ENCODE assay signal across 11 cellular contexts in the genomic region with DNA sequence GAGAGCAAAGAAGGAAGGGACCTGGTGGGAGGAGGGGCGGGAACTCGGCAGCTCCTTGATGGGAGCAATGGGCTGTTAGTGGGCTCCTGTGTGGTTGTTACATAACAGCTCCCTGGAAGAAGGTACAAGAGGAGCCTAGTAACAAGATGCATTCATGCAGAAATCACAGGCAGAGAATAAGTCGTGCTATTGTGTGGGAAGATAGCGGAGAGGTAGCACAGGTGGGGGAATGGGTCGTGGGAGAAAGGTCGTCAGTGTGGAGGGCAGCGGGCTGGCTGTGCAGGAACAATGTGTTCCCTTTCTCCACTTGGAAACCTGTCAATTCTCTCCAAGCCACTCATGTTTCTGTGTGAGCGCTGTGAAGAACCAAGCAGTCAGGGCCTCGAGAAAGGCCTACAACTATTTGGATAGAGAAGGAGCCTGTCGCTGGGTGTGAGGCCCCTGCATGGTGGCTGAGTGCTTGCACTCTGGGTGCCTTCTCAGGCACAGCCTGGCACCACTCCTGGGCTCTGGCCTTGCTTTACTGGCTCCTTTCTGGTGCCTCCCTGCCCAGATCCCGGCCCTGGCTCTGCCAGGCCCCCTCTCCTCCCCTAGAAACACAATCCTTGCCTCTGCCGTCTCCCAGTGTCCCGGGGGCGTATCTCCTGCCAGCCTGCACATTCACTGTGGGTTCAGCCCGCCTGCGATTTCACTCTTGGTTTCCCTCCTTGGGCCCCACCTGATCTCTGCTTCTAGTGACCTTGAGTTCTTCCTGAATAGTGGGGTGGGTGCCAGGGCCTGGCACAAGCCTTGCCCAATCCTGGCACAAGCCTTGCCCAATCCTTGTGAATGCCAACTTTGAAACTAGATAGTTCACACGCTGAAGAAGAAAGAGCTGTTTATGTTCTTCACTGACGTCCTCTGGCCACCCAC. TPM values are rescaled to one million over a fixed set of nuclear protein-coding genes. Genes with fewer than 3 reads are reported as not detected.
DNase-seq lines count a peak whose midpoint lies in the region; ATAC-seq and TF ChIP-seq lines count a peak whose summit lies in the region.
"Had no signal": no experiment of that assay in that cellular context is flagged by ENCODE, and none has a peak within 500 bp of the region (broad histone marks: within the 10 kb centered on the region; RNA-seq: fewer than 3 reads in every experiment).

No MANE protein-coding gene starts in this region.

- no peaks in the 10 kb centered on the region for H3K36me3 ChIP-seq in neural cell (ENCODE audit: insufficient read depth, low read length)
- no peaks in the 10 kb centered on the region for H3K36me3 ChIP-seq in thyroid gland

- no peaks in the 10 kb centered on the region for H4K20me1 ChIP-seq in neural cell (ENCODE audit: insufficient read depth)

- H3K4me3 ChIP-seq in neural cell (ENCODE audit: low read length) (no peak overlapping the region), thyroid gland (replicated peaks in 1 of 3) (no peak overlapping the region)

- peaks cover 55 to 66% of the 10 kb centered on the region in 2 donors for H3K4me1 ChIP-seq in thyroid gland

- intact Hi-C loops in head of caudate nucleus (cut with DNase I) (no loop called here), thyroid gland (cut with DNase I) (no loop called here)

- no peaks in the 10 kb centered on the region for H3K9me3 ChIP-seq in neural cell (ENCODE audit: low read length)
- no peaks in the 10 kb centered on the region for H3K9me3 ChIP-seq in thyroid gland

- DNase-seq in WTC11 (ENCODE audit: low spot score) = no peak
- peak; percentile 52 to 91 (median 77) for DNase-seq in head of caudate nucleus
- DNase-seq in thyroid gland = peak; percentile 98 to 99
- no peak for DNase-seq in GM19240 (ENCODE audit: insufficient read length, low spot score)
- no peak for DNase-seq in effector memory CD8-positive, alpha-beta T cell
- DNase-seq: activated naive CD4-positive, alpha-beta T cell treated with anti-CD3 and anti-CD28 coated beads, Interleukin-2, amount 10 ng/mL, durations not matched to agents 7 days and 5 days; PC-3 had no signal

- H3K27me3 Mint-ChIP-seq in WTC11 (ENCODE audit: low read depth) = no peaks in the 10 kb centered on the region
- peaks cover 12 to 44% of the 10 kb centered on the region in 2 donors for H3K27me3 Mint-ChIP-seq in effector memory CD8-positive, alpha-beta T cell

- H3K9me3 Mint-ChIP-seq in WTC11 = no peaks in the 10 kb centered on the region
- no peaks in the 10 kb centered on the region for H3K9me3 Mint-ChIP-seq in effector memory CD8-positive, alpha-beta T cell
- H3K9me3 Mint-ChIP-seq: activated naive CD4-positive, alpha-beta T cell treated with anti-CD3 and anti-CD28 coated beads, Interleukin-2, amount 10 ng/mL, durations not matched to agents 7 days and 5 days had no signal

- H3K27ac Mint-ChIP-seq in WTC11 = no peak overlapping the region
- H3K27ac Mint-ChIP-seq in effector memory CD8-positive, alpha-beta T cell = no peak overlapping the region
- H3K27ac Mint-ChIP-seq: activated naive CD4-positive, alpha-beta T cell treated with anti-CD3 and anti-CD28 coated beads, Interleukin-2, amount 10 ng/mL, durations not matched to agents 7 days and 5 days had no signal

- no peaks in the 10 kb centered on the region for H3K9me2 ChIP-seq in neural cell (ENCODE audit: insufficient read depth, low read length)

- CTCF ChIA-PET in WTC11 (lab: Charles Lee) = interaction anchor here (0.6 to 3.2 kb wide), 4 partner anchors 9 to 212 kb away, joined by 3 to 24 read pairs (median 4); no protein-coding TSS in a partner anchor

- peaks cover 22% of the 10 kb centered on the region for H3K4me1 Mint-ChIP-seq in WTC11
- no peaks in the 10 kb centered on the region for H3K4me1 Mint-ChIP-seq in effector memory CD8-positive, alpha-beta T cell (ENCODE audit: low read depth in 2 of 2)
- H3K4me1 Mint-ChIP-seq: activated naive CD4-positive, alpha-beta T cell treated with anti-CD3 and anti-CD28 coated beads, Interleukin-2, amount 10 ng/mL, durations not matched to agents 7 days and 5 days had no signal

- no peaks in the 10 kb centered on the region for H3F3A ChIP-seq in neural cell (ENCODE audit: insufficient read depth, low read length, poor library complexity, severe bottlenecking)

- H3K27me3 ChIP-seq in neural cell (ENCODE audit: insufficient read depth, low read depth, low read length) (no peaks in the 10 kb centered on the region), thyroid gland (no peaks in the 10 kb centered on the region)

- 31 to 39% methylated on average over 18 of the region's 18 CpGs for WGBS in thyroid gland, 2 donors

- H3K4me3 Mint-ChIP-seq in WTC11 = no peak overlapping the region
- H3K4me3 Mint-ChIP-seq in effector memory CD8-positive, alpha-beta T cell = no peak overlapping the region
- H3K4me3 Mint-ChIP-seq: activated naive CD4-positive, alpha-beta T cell treated with anti-CD3 and anti-CD28 coated beads, Interleukin-2, amount 10 ng/mL, durations not matched to agents 7 days and 5 days had no signal

- H3K79me2 ChIP-seq in neural cell (replicated peaks; ENCODE audit: insufficient read depth, low read length) = no peaks in the 10 kb centered on the region

- TF ChIP-seq CTCF in WTC11 (IDR thresholded peaks at IDR 0.05) (no peak), neural cell (IDR thresholded peaks at IDR 0.05; ENCODE audit: poor library complexity, severe bottlenecking) (no peak), thyroid gland (IDR thresholded peaks at IDR 0.05) (no peak)

- H3K9ac ChIP-seq in neural cell (ENCODE audit: low read length) = no peak overlapping the region
- H3K9ac ChIP-seq: KMS-11 had no signal

- no peak overlapping the region for H3K4me2 ChIP-seq in neural cell (ENCODE audit: low read length)
- H3K4me2 ChIP-seq: KMS-11 had no signal

- no peaks in the 10 kb centered on the region for H3K36me3 Mint-ChIP-seq in WTC11
- H3K36me3 Mint-ChIP-seq in effector memory CD8-positive, alpha-beta T cell (ENCODE audit: insufficient read depth) = no peaks in the 10 kb centered on the region
- H3K36me3 Mint-ChIP-seq: activated naive CD4-positive, alpha-beta T cell treated with anti-CD3 and anti-CD28 coated beads, Interleukin-2, amount 10 ng/mL, durations not matched to agents 7 days and 5 days had no signal

- peak in 1 of 2 donors; percentile 51 for TF ChIP-seq POLR2A in thyroid gland (IDR thresholded peaks at IDR 0.05)

- POLR2A ChIA-PET in WTC11 (lab: Charles Lee) = interaction anchor here (0.7 kb wide), 1 partner anchor 224 kb away, joined by 3 read pairs; no protein-coding TSS in a partner anchor

- H3K27ac ChIP-seq in neural cell (ENCODE audit: low read length) (peak overlapping the region; percentile 24), thyroid gland (peak overlapping the region; percentile 97 to 99 (median 98))
- H3K27ac ChIP-seq: KMS-11 had no signal

- TF ChIP-seq RAD21 in neural cell (conservative IDR thresholded peaks at IDR 0.05) = no peak

- no peak for TF ChIP-seq EP300 in neural cell (conservative IDR thresholded peaks at IDR 0.05; ENCODE audit: poor library complexity, severe bottlenecking)

- ATAC-seq in WTC11 (0 out of 2 replicates have a peak, but pooled peaks have one; percentile 43), GM21737 (IDR thresholded peaks at IDR 0.05; ENCODE audit: unreplicated experiment) (no peak), GM21619 (IDR thresholded peaks at IDR 0.05; ENCODE audit: unreplicated experiment) (no peak)
- no peak for ATAC-seq in effector memory CD8-positive, alpha-beta T cell (replicated peaks)
- ATAC-seq: PC-3 had no signal

- H2AFZ ChIP-seq in neural cell (ENCODE audit: low read depth, low read length) = no peak overlapping the region

TF ChIP-seq in WTC11, 78 proteins besides CTCF, POLR2A, EP300 and RAD21 (continues in another document):
- no peak for TF ChIP-seq ZBTB21 (CRISPR knock-in tag; IDR thresholded peaks at IDR 0.05; ENCODE audit: borderline replicate concordance)
- TF ChIP-seq ESRRA (CRISPR knock-in tag; IDR thresholded peaks at IDR 0.05; ENCODE audit: borderline replicate concordance) = no peak

TF ChIP-seq in neural cell, 6 proteins besides CTCF, POLR2A, EP300 and RAD21 (continues in another document):
- TF ChIP-seq, protein P1, sequence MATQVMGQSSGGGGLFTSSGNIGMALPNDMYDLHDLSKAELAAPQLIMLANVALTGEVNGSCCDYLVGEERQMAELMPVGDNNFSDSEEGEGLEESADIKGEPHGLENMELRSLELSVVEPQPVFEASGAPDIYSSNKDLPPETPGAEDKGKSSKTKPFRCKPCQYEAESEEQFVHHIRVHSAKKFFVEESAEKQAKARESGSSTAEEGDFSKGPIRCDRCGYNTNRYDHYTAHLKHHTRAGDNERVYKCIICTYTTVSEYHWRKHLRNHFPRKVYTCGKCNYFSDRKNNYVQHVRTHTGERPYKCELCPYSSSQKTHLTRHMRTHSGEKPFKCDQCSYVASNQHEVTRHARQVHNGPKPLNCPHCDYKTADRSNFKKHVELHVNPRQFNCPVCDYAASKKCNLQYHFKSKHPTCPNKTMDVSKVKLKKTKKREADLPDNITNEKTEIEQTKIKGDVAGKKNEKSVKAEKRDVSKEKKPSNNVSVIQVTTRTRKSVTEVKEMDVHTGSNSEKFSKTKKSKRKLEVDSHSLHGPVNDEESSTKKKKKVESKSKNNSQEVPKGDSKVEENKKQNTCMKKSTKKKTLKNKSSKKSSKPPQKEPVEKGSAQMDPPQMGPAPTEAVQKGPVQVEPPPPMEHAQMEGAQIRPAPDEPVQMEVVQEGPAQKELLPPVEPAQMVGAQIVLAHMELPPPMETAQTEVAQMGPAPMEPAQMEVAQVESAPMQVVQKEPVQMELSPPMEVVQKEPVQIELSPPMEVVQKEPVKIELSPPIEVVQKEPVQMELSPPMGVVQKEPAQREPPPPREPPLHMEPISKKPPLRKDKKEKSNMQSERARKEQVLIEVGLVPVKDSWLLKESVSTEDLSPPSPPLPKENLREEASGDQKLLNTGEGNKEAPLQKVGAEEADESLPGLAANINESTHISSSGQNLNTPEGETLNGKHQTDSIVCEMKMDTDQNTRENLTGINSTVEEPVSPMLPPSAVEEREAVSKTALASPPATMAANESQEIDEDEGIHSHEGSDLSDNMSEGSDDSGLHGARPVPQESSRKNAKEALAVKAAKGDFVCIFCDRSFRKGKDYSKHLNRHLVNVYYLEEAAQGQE (IDR thresholded peaks at IDR 0.05; ENCODE audit: borderline replicate concordance) = no peak
- no peak for TF ChIP-seq POLR2AphosphoS5 (IDR thresholded peaks at IDR 0.05)
- TF ChIP-seq MXI1 (conservative IDR thresholded peaks at IDR 0.05; ENCODE audit: poor library complexity, severe bottlenecking) = no peak
- no peak for TF ChIP-seq EZH2 (IDR thresholded peaks at IDR 0.05; ENCODE audit: borderline replicate concordance, insufficient read depth, low read length, poor library complexity, severe bottlenecking)

RNA-seq across cellular contexts. Expression of a gene that starts 7.4 kb away (rescaled TPM):
- total RNA-seq in WTC11 (2021) = 0.31 to 0.78 TPM (median 0.44 TPM) in 3 replicates
- polyA plus RNA-seq in neural cell = not detected in 2 replicates
- polyA minus RNA-seq in neural cell = not detected in 2 replicates
- total RNA-seq in thyroid gland = 10 to 100 TPM; 14.9 to 25.8 (median 23.1) TPM

RNA-seq across cellular contexts. Expression of a gene that starts 12.1 kb away (rescaled TPM):
- total RNA-seq in WTC11 (2021) (198 to 207 TPM (median 204 TPM) in 3 replicates), thyroid gland (1,000 to 10,000 TPM in 1 of 4 donors, 100 to 1,000 TPM in 3; 571 to 1,096 (median 866) TPM)
- polyA plus RNA-seq in neural cell = 217 and 232 TPM in 2 replicates
- 164 and 170 TPM in 2 replicates for polyA minus RNA-seq in neural cell

RNA-seq across cellular contexts. Expression of a gene that starts 43.5 kb away (rescaled TPM):
- total RNA-seq in WTC11 (2021) (0.09 to 0.17 TPM in 2 of 3 replicates, not detected in the other), thyroid gland (10 to 100 TPM in 2 of 4 donors, 1 to 10 TPM in 2; 5.1 to 22.9 (median 9.1) TPM)
- polyA plus RNA-seq in neural cell = 0.56 TPM in 1 of 2 replicates, not detected in the other
- polyA minus RNA-seq in neural cell = not detected in 2 replicates

Comparison
In these comparisons a context has a peak if more than half of its experiments do, and no peak if none do; other contexts are left out.
1. DNase-seq: peak in head of caudate nucleus (42 of 42) and thyroid gland (2 of 2); none in WTC11 (single experiment), GM19240 (single experiment) and effector memory CD8-positive, alpha-beta T cell (0 of 3).